ENCODE assay signal across 26 cellular contexts in the genomic region with DNA sequence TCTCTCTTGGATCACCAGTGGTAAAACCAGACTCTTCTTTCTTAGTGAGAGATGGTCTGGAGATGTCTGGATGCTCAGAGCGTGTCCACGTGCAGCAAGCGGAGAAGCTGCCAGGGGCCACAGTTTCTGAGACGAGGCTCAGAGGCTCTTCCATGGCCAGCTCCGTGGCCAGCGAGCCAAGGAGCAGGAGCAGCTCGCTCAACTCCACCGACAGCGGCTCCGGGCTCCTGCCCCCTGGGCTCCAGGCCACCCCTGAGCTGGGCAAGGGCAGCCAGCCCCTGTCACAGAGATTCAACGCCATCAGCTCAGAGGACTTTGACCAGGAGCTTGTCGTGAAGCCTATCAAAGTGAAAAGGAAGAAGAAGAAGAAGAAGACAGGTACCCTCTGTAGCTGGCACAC.
"Had no signal": no experiment of that assay in that cellular context is flagged by ENCODE, and none has a peak within 500 bp of the region (broad histone marks: within the 10 kb centered on the region; RNA-seq: fewer than 3 reads in every experiment).

No MANE protein-coding gene starts in this region.

- H3K36me3 ChIP-seq: neural progenitor cell had no signal

- H3K4me1 ChIP-seq: neural progenitor cell, pancreas, psoas muscle, right lobe of liver, sigmoid colon, stomach, thyroid gland, tibial nerve, vagina had no signal

- H3K9me3 ChIP-seq: pancreas, psoas muscle, right lobe of liver, sigmoid colon, stomach, thoracic aorta, thyroid gland, tibial nerve, upper lobe of left lung, vagina had no signal

- H3K36me3 Mint-ChIP-seq: natural killer cell; stimulated activated effector memory CD8-positive, alpha-beta T cell treated with anti-CD3 and anti-CD28 coated beads, Interleukin-12 subunit alpha, Interleukin-12 subunit beta, amount 100 ng/mL, for 72 hours had no signal

- H3K4me3 Mint-ChIP-seq: naive thymus-derived CD4-positive, alpha-beta T cell; natural killer cell; nephron; neural progenitor cell; stimulated activated effector memory CD8-positive, alpha-beta T cell treated with anti-CD3 and anti-CD28 coated beads, Interleukin-12 subunit alpha, Interleukin-12 subunit beta, amount 100 ng/mL, for 72 hours; stimulated activated naive B cell treated with anti-CD40 and anti-IgM and Interleukin-4, amounts not matched to agents 10 μg/mL and 1 μg/mL and 100 μg/mL, for 72 hours; stimulated activated naive CD8-positive, alpha-beta T cell treated with anti-CD3 and anti-CD28 coated beads, Interleukin-15, Interleukin-2, amounts not matched to agents 100 ng/mL and 50 ng/mL, for 24 hours had no signal

- ATAC-seq: naive thymus-derived CD4-positive, alpha-beta T cell; natural killer cell; pancreas; psoas muscle; right cardiac atrium; right lobe of liver; stimulated activated effector memory CD8-positive, alpha-beta T cell treated with anti-CD3 and anti-CD28 coated beads, Interleukin-12 subunit alpha, Interleukin-12 subunit beta, amount 100 ng/mL, for 72 hours; stimulated activated naive B cell treated with anti-CD40 and anti-IgM and Interleukin-4, amounts not matched to agents 10 μg/mL and 1 μg/mL and 100 μg/mL, for 72 hours had no signal

- H3K27ac Mint-ChIP-seq: naive thymus-derived CD4-positive, alpha-beta T cell; natural killer cell; nephron; neural progenitor cell; stimulated activated effector memory CD8-positive, alpha-beta T cell treated with anti-CD3 and anti-CD28 coated beads, Interleukin-12 subunit alpha, Interleukin-12 subunit beta, amount 100 ng/mL, for 72 hours; stimulated activated naive B cell treated with anti-CD40 and anti-IgM and Interleukin-4, amounts not matched to agents 10 μg/mL and 1 μg/mL and 100 μg/mL, for 72 hours; stimulated activated naive CD8-positive, alpha-beta T cell treated with anti-CD3 and anti-CD28 coated beads, Interleukin-15, Interleukin-2, amounts not matched to agents 100 ng/mL and 50 ng/mL, for 24 hours had no signal

- H3K27me3 ChIP-seq: neural progenitor cell, pancreas, right lobe of liver, sigmoid colon, stomach, thyroid gland, tibial nerve, upper lobe of left lung, vagina had no signal

- H3K4me1 Mint-ChIP-seq: natural killer cell; nephron; neural progenitor cell; stimulated activated effector memory CD8-positive, alpha-beta T cell treated with anti-CD3 and anti-CD28 coated beads, Interleukin-12 subunit alpha, Interleukin-12 subunit beta, amount 100 ng/mL, for 72 hours had no signal

- H3K9me3 Mint-ChIP-seq: naive thymus-derived CD4-positive, alpha-beta T cell; natural killer cell; nephron; neural progenitor cell; stimulated activated effector memory CD8-positive, alpha-beta T cell treated with anti-CD3 and anti-CD28 coated beads, Interleukin-12 subunit alpha, Interleukin-12 subunit beta, amount 100 ng/mL, for 72 hours; stimulated activated naive B cell treated with anti-CD40 and anti-IgM and Interleukin-4, amounts not matched to agents 10 μg/mL and 1 μg/mL and 100 μg/mL, for 72 hours; stimulated activated naive CD8-positive, alpha-beta T cell treated with anti-CD3 and anti-CD28 coated beads, Interleukin-15, Interleukin-2, amounts not matched to agents 100 ng/mL and 50 ng/mL, for 24 hours had no signal

- H3K27ac ChIP-seq: neural progenitor cell, pancreas, psoas muscle, right lobe of liver, sigmoid colon, stomach, thoracic aorta, thyroid gland, tibial nerve, upper lobe of left lung, vagina had no signal

- H3K27me3 Mint-ChIP-seq: naive thymus-derived CD4-positive, alpha-beta T cell; stimulated activated naive B cell treated with anti-CD40 and anti-IgM and Interleukin-4, amounts not matched to agents 10 μg/mL and 1 μg/mL and 100 μg/mL, for 72 hours; stimulated activated naive CD8-positive, alpha-beta T cell treated with anti-CD3 and anti-CD28 coated beads, Interleukin-15, Interleukin-2, amounts not matched to agents 100 ng/mL and 50 ng/mL, for 24 hours had no signal

- DNase-seq: naive thymus-derived CD4-positive, alpha-beta T cell; natural killer cell; occipital lobe; pancreas; psoas muscle; right cardiac atrium; right lobe of liver; sigmoid colon; small intestine; stimulated activated CD4-positive, alpha-beta T cell treated with anti-CD3 and anti-CD28 coated beads, Interleukin-15, amount 100 ng/mL, for 24 hours; stimulated activated CD4-positive, alpha-beta T cell treated with anti-CD3 and anti-CD28 coated beads, Interleukin-2, amount 100 ng/mL, for 24 hours; stimulated activated CD4-positive, alpha-beta T cell treated with anti-CD3 and anti-CD28 coated beads, Interleukin-2, amount 100 ng/mL, for 48 hours; stimulated activated CD4-positive, alpha-beta T cell treated with anti-CD3 and anti-CD28 coated beads, Interleukin-4, amount 100 ng/mL, for 24 hours; stimulated activated naive B cell treated with anti-CD40 and anti-IgM and Interleukin-4, amounts not matched to agents 10 μg/mL and 1 μg/mL and 100 μg/mL, for 72 hours; stimulated activated naive CD4-positive, alpha-beta T cell treated with Interleukin-2 at 50 U/mL for 16 hours; stomach; thyroid gland; trophoblast cell; upper lobe of left lung had no signal

- H3K4me3 ChIP-seq: neural progenitor cell, pancreas, psoas muscle, right lobe of liver, sigmoid colon, stomach, thoracic aorta, thyroid gland, tibial nerve, upper lobe of left lung, vagina had no signal
